In genomic region chr2:8215159-8215863, GRCh38 we compare ENCODE assay signal across 14 cellular contexts.
DNase-seq lines count a peak whose midpoint lies in the region; ATAC-seq lines count a peak whose summit lies in the region.
"Had no signal": no experiment of that assay in that cellular context is flagged by ENCODE, and none has a peak within 500 bp of the region (broad histone marks: within the 10 kb centered on the region; RNA-seq: fewer than 3 reads in every experiment).

No MANE protein-coding gene starts in this region.

- no peaks in the 10 kb centered on the region for H3K36me3 Mint-ChIP-seq in stimulated activated naive CD8-positive, alpha-beta T cell treated with anti-CD3 and anti-CD28 coated beads, Interleukin-15, Interleukin-2, amounts not matched to agents 100 ng/mL and 50 ng/mL, for 24 hours (ENCODE audit: low read depth)
- H3K36me3 Mint-ChIP-seq: CD8-positive, alpha-beta T cell had no signal

- H3K9me3 Mint-ChIP-seq in stimulated activated naive CD8-positive, alpha-beta T cell treated with anti-CD3 and anti-CD28 coated beads, Interleukin-15, Interleukin-2, amounts not matched to agents 100 ng/mL and 50 ng/mL, for 24 hours, result no peaks in the 10 kb centered on the region
- H3K9me3 Mint-ChIP-seq: activated naive CD4-positive, alpha-beta T cell treated with anti-CD3 and anti-CD28 coated beads for 36 hours; CD8-positive, alpha-beta T cell had no signal

- peak overlapping the region; percentile 14 for H3K27ac Mint-ChIP-seq in stimulated activated naive CD8-positive, alpha-beta T cell treated with anti-CD3 and anti-CD28 coated beads, Interleukin-15, Interleukin-2, amounts not matched to agents 100 ng/mL and 50 ng/mL, for 24 hours
- H3K27ac Mint-ChIP-seq: activated naive CD4-positive, alpha-beta T cell treated with anti-CD3 and anti-CD28 coated beads for 36 hours; CD8-positive, alpha-beta T cell had no signal

- peaks cover 14% of the 10 kb centered on the region for H3K4me1 Mint-ChIP-seq in stimulated activated naive CD8-positive, alpha-beta T cell treated with anti-CD3 and anti-CD28 coated beads, Interleukin-15, Interleukin-2, amounts not matched to agents 100 ng/mL and 50 ng/mL, for 24 hours (ENCODE audit: low read depth)

- H3K4me3 Mint-ChIP-seq in stimulated activated naive CD8-positive, alpha-beta T cell treated with anti-CD3 and anti-CD28 coated beads, Interleukin-15, Interleukin-2, amounts not matched to agents 100 ng/mL and 50 ng/mL, for 24 hours, result no peak overlapping the region
- H3K4me3 Mint-ChIP-seq: activated naive CD4-positive, alpha-beta T cell treated with anti-CD3 and anti-CD28 coated beads for 36 hours; CD8-positive, alpha-beta T cell had no signal

- DNase-seq in NCI-H2196 (lab: John Stamatoyannopoulos, UW; ENCODE audit: unreplicated experiment) (no peak), SW 1271 (lab: John Stamatoyannopoulos, UW) (no peak), DMS 273 treated with DMSO at 0.1 percent for 48 hours (lab: John Stamatoyannopoulos, UW) (no peak)
- DNase-seq: activated naive CD4-positive, alpha-beta T cell treated with anti-CD3 and anti-CD28 coated beads for 36 hours; CD8-positive, alpha-beta T cell; effector memory CD4-positive, alpha-beta T cell; foreskin fibroblast; HCEC 1CT; occipital lobe; substantia nigra had no signal

- peak; percentile 65 for ATAC-seq in GM19351 (IDR thresholded peaks at IDR 0.05; ENCODE audit: unreplicated experiment)
- peak; percentile 89 for ATAC-seq in GM21786 (IDR thresholded peaks at IDR 0.05; ENCODE audit: unreplicated experiment)
- peak; percentile 96 for ATAC-seq in HG03354 (IDR thresholded peaks at IDR 0.05; ENCODE audit: poor library complexity, severe bottlenecking, unreplicated experiment)
- ATAC-seq: CD8-positive, alpha-beta T cell had no signal

- H3K27me3 Mint-ChIP-seq in stimulated activated naive CD8-positive, alpha-beta T cell treated with anti-CD3 and anti-CD28 coated beads, Interleukin-15, Interleukin-2, amounts not matched to agents 100 ng/mL and 50 ng/mL, for 24 hours, result peaks cover 3% of the 10 kb centered on the region
